In the genomic region with DNA sequence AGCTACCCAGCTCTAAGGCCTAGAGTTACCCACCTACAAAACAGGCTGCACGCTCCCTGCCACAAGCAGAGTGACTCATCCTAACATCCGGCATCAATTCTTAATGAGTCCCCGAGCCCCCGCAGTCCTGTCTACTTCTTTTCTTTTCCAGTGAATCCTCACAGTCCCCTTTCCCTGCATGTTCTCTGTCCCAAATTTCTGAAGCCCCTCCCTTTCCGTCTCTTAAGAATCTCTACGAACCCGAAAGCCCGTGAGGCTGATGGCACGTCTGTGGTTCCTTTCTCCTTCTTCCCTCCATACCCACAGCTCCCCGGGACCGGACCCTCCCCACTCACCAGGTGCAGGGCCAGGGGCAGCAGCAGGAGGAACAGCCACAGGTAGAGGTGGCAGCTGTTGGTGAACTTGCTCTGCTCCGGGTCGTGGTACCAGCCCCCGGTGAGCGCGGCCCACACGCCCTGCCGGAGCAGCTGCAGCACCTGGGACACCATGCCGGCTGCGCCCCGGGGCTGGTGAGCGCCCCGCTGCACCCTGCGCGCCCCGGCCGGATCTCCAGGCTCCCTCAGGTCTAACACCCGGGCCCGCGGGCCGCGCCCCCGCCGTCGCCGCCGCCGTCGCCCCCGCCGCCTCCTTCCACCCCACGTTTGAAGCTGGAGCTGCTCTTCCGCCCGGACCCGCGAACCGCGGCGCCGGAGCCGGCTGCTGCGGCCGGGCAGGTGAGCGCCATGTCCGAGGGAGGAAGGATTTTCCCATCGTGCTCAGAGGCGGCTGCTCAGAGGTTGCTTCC, we compare ENCODE assay signal across 8 cellular contexts. TPM values are rescaled to one million over a fixed set of nuclear protein-coding genes. Genes with fewer than 3 reads are reported as not detected.
DNase-seq lines count a peak whose midpoint lies in the region; ATAC-seq, FAIRE-seq and TF ChIP-seq lines count a peak whose summit lies in the region.

A gene with protein sequence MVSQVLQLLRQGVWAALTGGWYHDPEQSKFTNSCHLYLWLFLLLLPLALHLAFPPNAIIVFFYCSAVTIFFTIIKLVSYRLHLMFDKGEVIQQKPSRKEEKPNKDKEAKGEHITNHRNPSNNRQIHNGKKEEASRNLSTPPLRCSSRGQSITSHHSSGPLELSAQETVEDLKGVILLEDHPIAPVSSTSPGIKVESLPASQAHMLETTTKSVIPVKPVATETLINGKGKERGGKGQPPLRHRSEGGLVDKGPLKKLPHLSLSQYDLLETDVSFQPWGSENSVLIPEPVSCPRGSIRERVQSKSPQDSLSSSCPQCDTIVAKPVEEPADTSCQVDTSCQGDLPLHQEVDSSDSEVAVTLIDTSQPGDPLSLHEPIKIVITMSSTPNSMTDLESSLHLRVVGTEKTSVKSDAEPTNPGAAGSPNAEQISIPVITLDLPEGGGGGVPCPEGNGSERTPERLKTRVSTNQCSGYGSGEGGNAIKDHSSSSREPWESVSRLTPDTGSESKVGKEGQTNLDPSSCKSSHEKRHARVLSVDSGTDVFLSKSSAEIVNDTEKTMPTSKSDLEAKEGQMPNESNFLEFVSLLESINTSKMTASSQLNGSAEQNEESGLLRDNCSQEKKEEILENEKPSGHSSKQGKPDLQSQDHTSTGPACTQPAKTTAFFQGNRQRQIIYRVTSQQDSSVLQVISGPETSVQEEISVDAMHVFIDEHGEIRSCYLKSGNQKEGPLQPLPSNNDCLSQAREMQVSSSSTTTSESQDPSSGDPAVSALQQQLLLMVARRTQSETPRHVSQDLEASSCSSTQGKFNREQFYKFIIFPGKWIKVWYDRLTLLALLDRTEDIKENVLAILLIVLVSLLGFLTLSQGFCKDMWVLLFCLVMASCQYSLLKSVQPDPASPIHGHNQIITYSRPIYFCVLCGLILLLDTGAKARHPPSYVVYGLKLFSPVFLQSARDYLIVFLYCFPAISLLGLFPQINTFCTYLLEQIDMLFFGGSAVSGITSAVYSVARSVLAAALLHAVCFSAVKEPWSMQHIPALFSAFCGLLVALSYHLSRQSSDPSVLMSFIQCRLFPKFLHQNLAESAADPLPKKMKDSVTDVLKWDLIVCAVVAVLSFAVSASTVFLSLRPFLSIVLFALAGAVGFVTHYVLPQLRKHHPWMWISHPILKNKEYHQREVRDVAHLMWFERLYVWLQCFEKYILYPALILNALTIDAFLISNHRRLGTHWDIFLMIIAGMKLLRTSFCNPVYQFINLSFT (N-terminal part only) (minus strand): TSS at position 735 of the 784 bp plus-strand sequence. CDS start 247 bp downstream, at position 488.

- H3K4me3 ChIP-seq in left ventricle myocardium inferior (peak within 1 kb of the TSS; percentile 67), psoas muscle (peak within 1 kb of the TSS; percentile 64)

- peak; percentile 90 for ATAC-seq in GM21786 (IDR thresholded peaks at IDR 0.05; ENCODE audit: unreplicated experiment)
- ATAC-seq in psoas muscle: no peak

- no peaks in the 10 kb centered on the region for H3K36me3 ChIP-seq in KOPT-K1 (ENCODE audit: insufficient read depth, low read length)
- no peaks in the 10 kb centered on the region for H3K36me3 ChIP-seq in left ventricle myocardium inferior
- no peaks in the 10 kb centered on the region for H3K36me3 ChIP-seq in psoas muscle (ENCODE audit: insufficient read depth in 1 of 2, low read depth in 1 of 2)

- H3K36me3 Mint-ChIP-seq in activated naive CD8-positive, alpha-beta T cell: no peaks in the 10 kb centered on the region

- peaks cover 28% of the 10 kb centered on the region for H3K4me1 Mint-ChIP-seq in activated naive CD8-positive, alpha-beta T cell (ENCODE audit: low read depth)

- WGBS in psoas muscle, 3 donors: 2 to 3% (median 2%) methylated on average over 45 to 57 of the region's 57 CpGs

- intact Hi-C loops in left ventricle myocardium inferior (cut with micrococcal nuclease): no loop called here
- intact Hi-C loops in psoas muscle (cut with DNase I): no loop called here

- DNase-seq in ELF-1 (ENCODE audit: low read depth, low spot score): peak; percentile 68
- DNase-seq in SK-N-DZ (ENCODE audit: low spot score): peak; percentile 16
- no peak for DNase-seq in left ventricle myocardium inferior
- DNase-seq in psoas muscle: peak in 1 of 2 donors; percentile 48
- DNase-seq in urothelium cell line (ENCODE audit: low spot score): peak; percentile 88

- peak within 1 kb of the TSS; percentile 95 for H3K4me3 Mint-ChIP-seq in activated naive CD8-positive, alpha-beta T cell

- H3K27me3 ChIP-seq in left ventricle myocardium inferior (ENCODE audit: low read depth): peaks cover 50% of the 10 kb centered on the region
- peaks cover 0 to 53% (median 8%) of the 10 kb centered on the region in 3 donors for H3K27me3 ChIP-seq in psoas muscle (ENCODE audit: insufficient read depth in 3 of 3, low read length in 2 of 3)

- H3K27ac ChIP-seq in KOPT-K1 (ENCODE audit: low read depth, low read length, poor library complexity, severe bottlenecking): peak within 1 kb of the TSS; percentile 61
- H3K27ac ChIP-seq in left ventricle myocardium inferior (replicated peaks): no peak within 1 kb of the TSS
- no peak within 1 kb of the TSS for H3K27ac ChIP-seq in psoas muscle

- peak within 1 kb of the TSS; percentile 86 for H3K27ac Mint-ChIP-seq in activated naive CD8-positive, alpha-beta T cell

- no peaks in the 10 kb centered on the region for H3K27me3 Mint-ChIP-seq in activated naive CD8-positive, alpha-beta T cell

- no peak for FAIRE-seq in urothelium cell line (lab: Jason Lieb, UNC)

- TF ChIP-seq CTCF in left ventricle myocardium inferior (IDR thresholded peaks at IDR 0.05; ENCODE audit: borderline replicate concordance): no peak
- no peak for TF ChIP-seq CTCF in psoas muscle (IDR thresholded peaks at IDR 0.05)

- H3K9me3 Mint-ChIP-seq in activated naive CD8-positive, alpha-beta T cell (ENCODE audit: low read depth): no peaks in the 10 kb centered on the region

- H3K9me3 ChIP-seq in KOPT-K1 (ENCODE audit: insufficient read depth, low read length, poor library complexity, severe bottlenecking): no peaks in the 10 kb centered on the region
- H3K9me3 ChIP-seq in left ventricle myocardium inferior (replicated peaks): no peaks in the 10 kb centered on the region
- H3K9me3 ChIP-seq in psoas muscle: no peaks in the 10 kb centered on the region

- H3K4me1 ChIP-seq in left ventricle myocardium inferior (peaks cover 11% of the 10 kb centered on the region), psoas muscle (no peaks in the 10 kb centered on the region)

RNA-seq across cellular contexts. Expression of the gene that starts here (rescaled TPM):
- polyA plus RNA-seq in SK-N-DZ (2014; cell fraction: cytosol; rRNA removed): 6.2 and 8.2 TPM in 2 replicates
- 13.3 and 38.1 TPM in 2 replicates for polyA plus RNA-seq in SK-N-DZ (2014; cell fraction: nucleus; rRNA removed)
- total RNA-seq in left ventricle myocardium inferior (0.82 TPM), psoas muscle (1 to 10 TPM in 1 of 4 donors, under 1 TPM in 3; 0.22 to 1.1 (median 0.68) TPM)
- polyA plus RNA-seq in psoas muscle: under 1 TPM; 0.16 to 0.82 (median 0.21) TPM
